ENCODE assay signal across 1 cellular context in the genomic region with DNA sequence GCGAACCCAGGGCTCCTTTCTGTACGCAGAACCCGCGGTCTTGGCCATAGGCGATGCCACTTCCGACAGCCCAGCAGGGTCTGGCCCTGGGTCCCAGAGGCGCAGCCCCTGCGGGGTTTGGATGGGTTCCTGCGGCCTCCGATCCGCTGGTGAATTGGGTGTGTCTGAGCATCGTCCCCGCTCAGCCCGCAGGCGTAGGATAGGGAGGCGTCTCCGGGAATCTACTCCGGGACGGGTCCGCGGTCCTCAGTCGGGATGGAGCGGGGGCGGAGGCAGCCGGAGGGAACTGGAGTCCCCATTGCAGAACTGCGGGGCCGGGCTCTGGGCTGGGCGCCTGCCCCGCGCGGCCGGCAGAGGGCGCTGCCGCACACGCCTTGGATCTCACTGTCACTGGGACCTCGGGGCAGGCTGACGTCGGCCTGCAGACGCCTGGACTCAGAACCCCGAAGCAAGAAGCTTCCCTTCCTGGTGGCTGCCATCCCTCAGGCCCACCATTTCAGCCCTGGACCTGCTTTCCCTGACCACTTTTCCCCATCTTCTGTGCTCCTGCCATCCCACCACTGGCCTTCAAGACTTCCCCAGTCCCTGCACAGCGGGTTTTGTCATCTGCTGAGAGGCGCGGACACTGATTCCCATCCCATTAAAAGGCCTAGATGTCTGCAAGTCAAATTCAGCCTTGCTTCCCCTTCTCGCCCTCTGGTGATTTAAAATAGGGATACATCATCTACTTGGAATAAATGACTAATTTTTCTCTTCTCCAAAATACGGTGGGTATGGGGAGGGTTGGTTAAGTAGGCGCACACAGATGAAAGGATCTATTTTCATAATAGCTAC.
TF ChIP-seq lines count a peak whose summit lies in the region.

No MANE protein-coding gene starts in this region.

TF ChIP-seq in HepG2, 621 proteins besides CTCF, POLR2A, EP300 and RAD21 (continued from another document and continues in another):
- TF ChIP-seq ZNF558 (CRISPR knock-in tag; IDR thresholded peaks at IDR 0.05; ENCODE audit: borderline replicate concordance): no peak
- TF ChIP-seq, protein P1, sequence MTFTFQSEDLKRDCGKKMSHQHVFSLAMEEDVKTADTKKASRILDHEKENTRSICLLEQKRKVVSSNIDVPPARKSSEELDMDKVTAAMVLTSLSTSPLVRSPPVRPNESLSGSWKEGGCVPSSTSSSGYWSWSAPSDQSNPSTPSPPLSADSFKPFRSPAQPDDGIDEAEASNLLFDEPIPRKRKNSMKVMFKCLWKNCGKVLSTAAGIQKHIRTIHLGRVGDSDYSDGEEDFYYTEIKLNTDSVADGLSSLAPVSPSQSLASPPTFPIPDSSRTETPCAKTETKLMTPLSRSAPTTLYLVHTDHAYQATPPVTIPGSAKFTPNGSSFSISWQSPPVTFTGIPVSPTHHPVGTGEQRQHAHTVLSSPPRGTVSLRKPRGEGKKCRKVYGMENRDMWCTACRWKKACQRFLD (CRISPR knock-in tag; IDR thresholded peaks at IDR 0.05; ENCODE audit: borderline replicate concordance): no peak
- TF ChIP-seq, protein P2, sequence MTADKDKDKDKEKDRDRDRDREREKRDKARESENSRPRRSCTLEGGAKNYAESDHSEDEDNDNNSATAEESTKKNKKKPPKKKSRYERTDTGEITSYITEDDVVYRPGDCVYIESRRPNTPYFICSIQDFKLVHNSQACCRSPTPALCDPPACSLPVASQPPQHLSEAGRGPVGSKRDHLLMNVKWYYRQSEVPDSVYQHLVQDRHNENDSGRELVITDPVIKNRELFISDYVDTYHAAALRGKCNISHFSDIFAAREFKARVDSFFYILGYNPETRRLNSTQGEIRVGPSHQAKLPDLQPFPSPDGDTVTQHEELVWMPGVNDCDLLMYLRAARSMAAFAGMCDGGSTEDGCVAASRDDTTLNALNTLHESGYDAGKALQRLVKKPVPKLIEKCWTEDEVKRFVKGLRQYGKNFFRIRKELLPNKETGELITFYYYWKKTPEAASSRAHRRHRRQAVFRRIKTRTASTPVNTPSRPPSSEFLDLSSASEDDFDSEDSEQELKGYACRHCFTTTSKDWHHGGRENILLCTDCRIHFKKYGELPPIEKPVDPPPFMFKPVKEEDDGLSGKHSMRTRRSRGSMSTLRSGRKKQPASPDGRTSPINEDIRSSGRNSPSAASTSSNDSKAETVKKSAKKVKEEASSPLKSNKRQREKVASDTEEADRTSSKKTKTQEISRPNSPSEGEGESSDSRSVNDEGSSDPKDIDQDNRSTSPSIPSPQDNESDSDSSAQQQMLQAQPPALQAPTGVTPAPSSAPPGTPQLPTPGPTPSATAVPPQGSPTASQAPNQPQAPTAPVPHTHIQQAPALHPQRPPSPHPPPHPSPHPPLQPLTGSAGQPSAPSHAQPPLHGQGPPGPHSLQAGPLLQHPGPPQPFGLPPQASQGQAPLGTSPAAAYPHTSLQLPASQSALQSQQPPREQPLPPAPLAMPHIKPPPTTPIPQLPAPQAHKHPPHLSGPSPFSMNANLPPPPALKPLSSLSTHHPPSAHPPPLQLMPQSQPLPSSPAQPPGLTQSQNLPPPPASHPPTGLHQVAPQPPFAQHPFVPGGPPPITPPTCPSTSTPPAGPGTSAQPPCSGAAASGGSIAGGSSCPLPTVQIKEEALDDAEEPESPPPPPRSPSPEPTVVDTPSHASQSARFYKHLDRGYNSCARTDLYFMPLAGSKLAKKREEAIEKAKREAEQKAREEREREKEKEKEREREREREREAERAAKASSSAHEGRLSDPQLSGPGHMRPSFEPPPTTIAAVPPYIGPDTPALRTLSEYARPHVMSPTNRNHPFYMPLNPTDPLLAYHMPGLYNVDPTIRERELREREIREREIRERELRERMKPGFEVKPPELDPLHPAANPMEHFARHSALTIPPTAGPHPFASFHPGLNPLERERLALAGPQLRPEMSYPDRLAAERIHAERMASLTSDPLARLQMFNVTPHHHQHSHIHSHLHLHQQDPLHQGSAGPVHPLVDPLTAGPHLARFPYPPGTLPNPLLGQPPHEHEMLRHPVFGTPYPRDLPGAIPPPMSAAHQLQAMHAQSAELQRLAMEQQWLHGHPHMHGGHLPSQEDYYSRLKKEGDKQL (CRISPR knock-in tag; IDR thresholded peaks at IDR 0.05; ENCODE audit: low read depth): no peak
- TF ChIP-seq, protein P3, sequence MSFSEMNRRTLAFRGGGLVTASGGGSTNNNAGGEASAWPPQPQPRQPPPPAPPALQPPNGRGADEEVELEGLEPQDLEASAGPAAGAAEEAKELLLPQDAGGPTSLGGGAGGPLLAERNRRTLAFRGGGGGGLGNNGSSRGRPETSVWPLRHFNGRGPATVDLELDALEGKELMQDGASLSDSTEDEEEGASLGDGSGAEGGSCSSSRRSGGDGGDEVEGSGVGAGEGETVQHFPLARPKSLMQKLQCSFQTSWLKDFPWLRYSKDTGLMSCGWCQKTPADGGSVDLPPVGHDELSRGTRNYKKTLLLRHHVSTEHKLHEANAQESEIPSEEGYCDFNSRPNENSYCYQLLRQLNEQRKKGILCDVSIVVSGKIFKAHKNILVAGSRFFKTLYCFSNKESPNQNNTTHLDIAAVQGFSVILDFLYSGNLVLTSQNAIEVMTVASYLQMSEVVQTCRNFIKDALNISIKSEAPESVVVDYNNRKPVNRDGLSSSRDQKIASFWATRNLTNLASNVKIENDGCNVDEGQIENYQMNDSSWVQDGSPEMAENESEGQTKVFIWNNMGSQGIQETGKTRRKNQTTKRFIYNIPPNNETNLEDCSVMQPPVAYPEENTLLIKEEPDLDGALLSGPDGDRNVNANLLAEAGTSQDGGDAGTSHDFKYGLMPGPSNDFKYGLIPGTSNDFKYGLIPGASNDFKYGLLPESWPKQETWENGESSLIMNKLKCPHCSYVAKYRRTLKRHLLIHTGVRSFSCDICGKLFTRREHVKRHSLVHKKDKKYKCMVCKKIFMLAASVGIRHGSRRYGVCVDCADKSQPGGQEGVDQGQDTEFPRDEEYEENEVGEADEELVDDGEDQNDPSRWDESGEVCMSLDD (CRISPR knock-in tag; IDR thresholded peaks at IDR 0.05; ENCODE audit: borderline replicate concordance): no peak
- TF ChIP-seq, protein P4, sequence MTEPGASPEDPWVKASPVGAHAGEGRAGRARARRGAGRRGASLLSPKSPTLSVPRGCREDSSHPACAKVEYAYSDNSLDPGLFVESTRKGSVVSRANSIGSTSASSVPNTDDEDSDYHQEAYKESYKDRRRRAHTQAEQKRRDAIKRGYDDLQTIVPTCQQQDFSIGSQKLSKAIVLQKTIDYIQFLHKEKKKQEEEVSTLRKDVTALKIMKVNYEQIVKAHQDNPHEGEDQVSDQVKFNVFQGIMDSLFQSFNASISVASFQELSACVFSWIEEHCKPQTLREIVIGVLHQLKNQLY (CRISPR knock-in tag; IDR thresholded peaks at IDR 0.05): no peak; the same call in 1 of the 2 replicates
- TF ChIP-seq, protein P5, sequence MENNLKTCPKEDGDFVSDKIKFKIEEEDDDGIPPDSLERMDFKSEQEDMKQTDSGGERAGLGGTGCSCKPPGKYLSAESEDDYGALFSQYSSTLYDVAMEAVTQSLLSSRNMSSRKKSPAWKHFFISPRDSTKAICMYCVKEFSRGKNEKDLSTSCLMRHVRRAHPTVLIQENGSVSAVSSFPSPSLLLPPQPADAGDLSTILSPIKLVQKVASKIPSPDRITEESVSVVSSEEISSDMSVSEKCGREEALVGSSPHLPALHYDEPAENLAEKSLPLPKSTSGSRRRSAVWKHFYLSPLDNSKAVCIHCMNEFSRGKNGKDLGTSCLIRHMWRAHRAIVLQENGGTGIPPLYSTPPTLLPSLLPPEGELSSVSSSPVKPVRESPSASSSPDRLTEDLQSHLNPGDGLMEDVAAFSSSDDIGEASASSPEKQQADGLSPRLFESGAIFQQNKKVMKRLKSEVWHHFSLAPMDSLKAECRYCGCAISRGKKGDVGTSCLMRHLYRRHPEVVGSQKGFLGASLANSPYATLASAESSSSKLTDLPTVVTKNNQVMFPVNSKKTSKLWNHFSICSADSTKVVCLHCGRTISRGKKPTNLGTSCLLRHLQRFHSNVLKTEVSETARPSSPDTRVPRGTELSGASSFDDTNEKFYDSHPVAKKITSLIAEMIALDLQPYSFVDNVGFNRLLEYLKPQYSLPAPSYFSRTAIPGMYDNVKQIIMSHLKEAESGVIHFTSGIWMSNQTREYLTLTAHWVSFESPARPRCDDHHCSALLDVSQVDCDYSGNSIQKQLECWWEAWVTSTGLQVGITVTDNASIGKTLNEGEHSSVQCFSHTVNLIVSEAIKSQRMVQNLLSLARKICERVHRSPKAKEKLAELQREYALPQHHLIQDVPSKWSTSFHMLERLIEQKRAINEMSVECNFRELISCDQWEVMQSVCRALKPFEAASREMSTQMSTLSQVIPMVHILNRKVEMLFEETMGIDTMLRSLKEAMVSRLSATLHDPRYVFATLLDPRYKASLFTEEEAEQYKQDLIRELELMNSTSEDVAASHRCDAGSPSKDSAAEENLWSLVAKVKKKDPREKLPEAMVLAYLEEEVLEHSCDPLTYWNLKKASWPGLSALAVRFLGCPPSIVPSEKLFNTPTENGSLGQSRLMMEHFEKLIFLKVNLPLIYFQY (CRISPR knock-in tag; IDR thresholded peaks at IDR 0.05; ENCODE audit: borderline replicate concordance): no peak
- no peak for TF ChIP-seq ZNF720 (CRISPR knock-in tag; IDR thresholded peaks at IDR 0.05)
- TF ChIP-seq NONO (IDR thresholded peaks at IDR 0.05): no peak
- peak; percentile 26; the same call in 1 of the 2 replicates for TF ChIP-seq NONO (CRISPR knock-in tag; conservative IDR thresholded peaks at IDR 0.05)
- no peak for TF ChIP-seq JDP2 (CRISPR knock-in tag; IDR thresholded peaks at IDR 0.05; ENCODE audit: borderline replicate concordance)
- no peak for TF ChIP-seq ZNF557 (CRISPR knock-in tag; IDR thresholded peaks at IDR 0.05)
- 0 out of 2 replicates have a peak, but pooled peaks have one; percentile 20 for TF ChIP-seq ZNF335 (CRISPR knock-in tag; IDR thresholded peaks at IDR 0.05)
- TF ChIP-seq HMGA1 (CRISPR knock-in tag; conservative IDR thresholded peaks at IDR 0.05): no peak
- TF ChIP-seq ZNF660 (CRISPR knock-in tag; IDR thresholded peaks at IDR 0.05; ENCODE audit: borderline replicate concordance, low read depth): no peak
- TF ChIP-seq, protein P6, sequence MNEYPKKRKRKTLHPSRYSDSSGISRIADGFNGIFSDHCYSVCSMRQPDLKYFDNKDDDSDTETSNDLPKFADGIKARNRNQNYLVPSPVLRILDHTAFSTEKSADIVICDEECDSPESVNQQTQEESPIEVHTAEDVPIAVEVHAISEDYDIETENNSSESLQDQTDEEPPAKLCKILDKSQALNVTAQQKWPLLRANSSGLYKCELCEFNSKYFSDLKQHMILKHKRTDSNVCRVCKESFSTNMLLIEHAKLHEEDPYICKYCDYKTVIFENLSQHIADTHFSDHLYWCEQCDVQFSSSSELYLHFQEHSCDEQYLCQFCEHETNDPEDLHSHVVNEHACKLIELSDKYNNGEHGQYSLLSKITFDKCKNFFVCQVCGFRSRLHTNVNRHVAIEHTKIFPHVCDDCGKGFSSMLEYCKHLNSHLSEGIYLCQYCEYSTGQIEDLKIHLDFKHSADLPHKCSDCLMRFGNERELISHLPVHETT (CRISPR knock-in tag; conservative IDR thresholded peaks at IDR 0.05): 0 out of 2 replicates have a peak, but pooled peaks have one; percentile 24
- no peak for TF ChIP-seq POLR2AphosphoS2 (IDR thresholded peaks at IDR 0.05; ENCODE audit: low read depth, low read length)
- no peak for TF ChIP-seq PAWR (CRISPR knock-in tag; IDR thresholded peaks at IDR 0.05; ENCODE audit: borderline replicate concordance)
- TF ChIP-seq, protein P7, sequence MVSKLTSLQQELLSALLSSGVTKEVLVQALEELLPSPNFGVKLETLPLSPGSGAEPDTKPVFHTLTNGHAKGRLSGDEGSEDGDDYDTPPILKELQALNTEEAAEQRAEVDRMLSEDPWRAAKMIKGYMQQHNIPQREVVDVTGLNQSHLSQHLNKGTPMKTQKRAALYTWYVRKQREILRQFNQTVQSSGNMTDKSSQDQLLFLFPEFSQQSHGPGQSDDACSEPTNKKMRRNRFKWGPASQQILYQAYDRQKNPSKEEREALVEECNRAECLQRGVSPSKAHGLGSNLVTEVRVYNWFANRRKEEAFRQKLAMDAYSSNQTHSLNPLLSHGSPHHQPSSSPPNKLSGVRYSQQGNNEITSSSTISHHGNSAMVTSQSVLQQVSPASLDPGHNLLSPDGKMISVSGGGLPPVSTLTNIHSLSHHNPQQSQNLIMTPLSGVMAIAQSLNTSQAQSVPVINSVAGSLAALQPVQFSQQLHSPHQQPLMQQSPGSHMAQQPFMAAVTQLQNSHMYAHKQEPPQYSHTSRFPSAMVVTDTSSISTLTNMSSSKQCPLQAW (CRISPR knock-in tag; IDR thresholded peaks at IDR 0.05): no peak
- no peak for TF ChIP-seq PLRG1 (conservative IDR thresholded peaks at IDR 0.05)
- TF ChIP-seq ZSCAN30 (CRISPR knock-in tag; IDR thresholded peaks at IDR 0.05): no peak
- TF ChIP-seq, protein P8, sequence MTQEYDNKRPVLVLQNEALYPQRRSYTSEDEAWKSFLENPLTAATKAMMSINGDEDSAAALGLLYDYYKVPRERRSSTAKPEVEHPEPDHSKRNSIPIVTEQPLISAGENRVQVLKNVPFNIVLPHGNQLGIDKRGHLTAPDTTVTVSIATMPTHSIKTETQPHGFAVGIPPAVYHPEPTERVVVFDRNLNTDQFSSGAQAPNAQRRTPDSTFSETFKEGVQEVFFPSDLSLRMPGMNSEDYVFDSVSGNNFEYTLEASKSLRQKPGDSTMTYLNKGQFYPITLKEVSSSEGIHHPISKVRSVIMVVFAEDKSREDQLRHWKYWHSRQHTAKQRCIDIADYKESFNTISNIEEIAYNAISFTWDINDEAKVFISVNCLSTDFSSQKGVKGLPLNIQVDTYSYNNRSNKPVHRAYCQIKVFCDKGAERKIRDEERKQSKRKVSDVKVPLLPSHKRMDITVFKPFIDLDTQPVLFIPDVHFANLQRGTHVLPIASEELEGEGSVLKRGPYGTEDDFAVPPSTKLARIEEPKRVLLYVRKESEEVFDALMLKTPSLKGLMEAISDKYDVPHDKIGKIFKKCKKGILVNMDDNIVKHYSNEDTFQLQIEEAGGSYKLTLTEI (CRISPR knock-in tag; conservative IDR thresholded peaks at IDR 0.05): no peak
- no peak for TF ChIP-seq ZNF432 (CRISPR knock-in tag; IDR thresholded peaks at IDR 0.05; ENCODE audit: borderline replicate concordance)
- TF ChIP-seq MAFK (conservative IDR thresholded peaks at IDR 0.05 in 1 of 2, IDR thresholded peaks at IDR 0.05 in 1 of 2; ENCODE audit: low read length in 2 of 2): no peak
- TF ChIP-seq RARA (CRISPR knock-in tag; IDR thresholded peaks at IDR 0.05): no peak
- TF ChIP-seq, protein P9, sequence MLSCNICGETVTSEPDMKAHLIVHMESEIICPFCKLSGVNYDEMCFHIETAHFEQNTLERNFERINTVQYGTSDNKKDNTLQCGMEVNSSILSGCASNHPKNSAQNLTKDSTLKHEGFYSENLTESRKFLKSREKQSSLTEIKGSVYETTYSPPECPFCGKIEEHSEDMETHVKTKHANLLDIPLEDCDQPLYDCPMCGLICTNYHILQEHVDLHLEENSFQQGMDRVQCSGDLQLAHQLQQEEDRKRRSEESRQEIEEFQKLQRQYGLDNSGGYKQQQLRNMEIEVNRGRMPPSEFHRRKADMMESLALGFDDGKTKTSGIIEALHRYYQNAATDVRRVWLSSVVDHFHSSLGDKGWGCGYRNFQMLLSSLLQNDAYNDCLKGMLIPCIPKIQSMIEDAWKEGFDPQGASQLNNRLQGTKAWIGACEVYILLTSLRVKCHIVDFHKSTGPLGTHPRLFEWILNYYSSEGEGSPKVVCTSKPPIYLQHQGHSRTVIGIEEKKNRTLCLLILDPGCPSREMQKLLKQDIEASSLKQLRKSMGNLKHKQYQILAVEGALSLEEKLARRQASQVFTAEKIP (CRISPR knock-in tag; IDR thresholded peaks at IDR 0.05; ENCODE audit: borderline replicate concordance): no peak
- TF ChIP-seq ZNF232 (CRISPR knock-in tag; IDR thresholded peaks at IDR 0.05; ENCODE audit: borderline replicate concordance): no peak
